Comparison of ENCODE assay signal across 1 cellular context in the genomic region with DNA sequence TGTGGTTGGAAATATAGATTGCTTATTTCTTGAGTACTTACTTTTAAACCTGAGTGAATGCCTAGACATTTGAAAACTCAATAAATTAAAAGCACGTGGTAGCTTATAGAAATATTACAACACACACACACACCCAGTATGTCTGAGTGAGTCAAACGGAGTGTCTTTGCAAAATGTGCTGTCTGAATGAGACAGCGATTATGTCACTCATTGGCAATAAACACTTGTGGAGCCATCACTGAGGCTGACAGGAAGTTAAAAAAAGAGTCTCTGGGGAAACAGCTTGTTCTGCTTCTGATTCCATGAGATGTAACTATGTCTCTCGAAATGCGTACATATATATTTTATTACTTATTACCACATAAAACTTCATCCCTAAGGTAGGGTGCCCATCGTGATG.
TF ChIP-seq lines count a peak whose summit lies in the region.

No MANE protein-coding gene starts in this region.

TF ChIP-seq in IMR-90, 13 proteins besides CTCF, POLR2A, EP300 and RAD21:
- TF ChIP-seq RCOR1 (IDR thresholded peaks at IDR 0.05; ENCODE audit: insufficient replicate concordance, low read length), result no peak
- TF ChIP-seq MXI1 (IDR thresholded peaks at IDR 0.05; ENCODE audit: borderline replicate concordance, low read depth, low read length), result no peak
- peak; percentile 51; the same call in 1 of the 2 replicates for TF ChIP-seq CEBPB (IDR thresholded peaks at IDR 0.05; ENCODE audit: low read depth, low read length)
- no peak for TF ChIP-seq SMC3 (IDR thresholded peaks at IDR 0.05; ENCODE audit: low read depth, low read length)
- TF ChIP-seq MAFK (IDR thresholded peaks at IDR 0.05; ENCODE audit: low read depth, low read length), result no peak
- no peak for TF ChIP-seq RFX5 (IDR thresholded peaks at IDR 0.05; ENCODE audit: low read depth, low read length)
- no peak for TF ChIP-seq NFE2L2 (IDR thresholded peaks at IDR 0.05; ENCODE audit: low read depth, low read length)
- no peak for TF ChIP-seq MAZ (IDR thresholded peaks at IDR 0.05; ENCODE audit: borderline replicate concordance, low read depth, low read length)
